In genomic region chr14:95516554-95517209, GRCh38 we compare ENCODE assay signal across 1 cellular context.
TF ChIP-seq lines count a peak whose summit lies in the region.

Gene SYNE3 (minus strand): TSS chr14:95516650. CDS start chr14:95475821, 40,829 bp downstream.

TF ChIP-seq in SK-N-SH, 30 proteins besides CTCF, POLR2A, EP300 and RAD21 (continued from another document):
- TF ChIP-seq FOSL2 (IDR thresholded peaks at IDR 0.05; ENCODE audit: borderline replicate concordance, low read depth), result no peak
- TF ChIP-seq SIN3A (IDR thresholded peaks at IDR 0.05; ENCODE audit: borderline replicate concordance, low read depth, low read length), result no peak
- no peak for TF ChIP-seq MAX (IDR thresholded peaks at IDR 0.05; ENCODE audit: low read depth)
- no peak; the same call in 1 of the 2 replicates for TF ChIP-seq MXI1 (IDR thresholded peaks at IDR 0.05; ENCODE audit: low read depth, low read length)
- TF ChIP-seq YY1 (IDR thresholded peaks at IDR 0.05; ENCODE audit: low read depth), result no peak
